In genomic region chr2:3571284-3571683, GRCh38 we compare ENCODE assay signal across 30 cellular contexts. TPM values are rescaled to one million over a fixed set of nuclear protein-coding genes. Genes with fewer than 3 reads are reported as not detected.
DNase-seq lines count a peak whose midpoint lies in the region; TF ChIP-seq lines count a peak whose summit lies in the region.
"Had no signal": no experiment of that assay in that cellular context is flagged by ENCODE, and none has a peak within 500 bp of the region (broad histone marks: within the 10 kb centered on the region; RNA-seq: fewer than 3 reads in every experiment).

No MANE protein-coding gene starts in this region.

- no peak overlapping the region for H3K4me3 Mint-ChIP-seq in glutamatergic neuron (ENCODE audit: unreplicated experiment)
- H3K4me3 Mint-ChIP-seq: activated CD8-positive, alpha-beta T cell treated with anti-CD3 and anti-CD28 coated beads for 36 hours; T-helper 17 cell had no signal

- peaks cover 12% of the 10 kb centered on the region for H3K79me2 ChIP-seq in osteoblast (ENCODE audit: insufficient read depth, low read length)

- no peak for TF ChIP-seq CTCF in glutamatergic neuron (IDR thresholded peaks at IDR 0.05; ENCODE audit: partially characterized antibody, unreplicated experiment)
- TF ChIP-seq CTCF in osteoblast (IDR thresholded peaks at IDR 0.05; ENCODE audit: extremely low read depth, low read depth, low read length): no peak

- H3K27ac Mint-ChIP-seq in glutamatergic neuron (ENCODE audit: unreplicated experiment): peak overlapping the region; percentile 43
- H3K27ac Mint-ChIP-seq: activated CD8-positive, alpha-beta T cell treated with anti-CD3 and anti-CD28 coated beads for 36 hours; activated T-helper 2 cell treated with anti-CD3 and anti-CD28 coated beads, Interferon-gamma antibody, Interleukin-2, Interleukin-4, amounts not matched to agents 10 μg/mL and 5 μg/mL and 100 μg/mL, durations not matched to agents 14 hours and 24 hours and 36 hours; T-helper 17 cell had no signal

- H3K36me3 Mint-ChIP-seq in glutamatergic neuron (ENCODE audit: unreplicated experiment): peaks cover 7% of the 10 kb centered on the region

- peaks cover 2% of the 10 kb centered on the region for H3K27me3 Mint-ChIP-seq in glutamatergic neuron (ENCODE audit: unreplicated experiment)
- H3K27me3 Mint-ChIP-seq: activated CD8-positive, alpha-beta T cell treated with anti-CD3 and anti-CD28 coated beads for 36 hours; naive B cell; T-helper 17 cell had no signal

- no peak overlapping the region for H2AFZ ChIP-seq in osteoblast (ENCODE audit: low read length)

- H3K4me1 Mint-ChIP-seq in glutamatergic neuron (ENCODE audit: low read depth, unreplicated experiment): peaks cover 24% of the 10 kb centered on the region

- H3K36me3 ChIP-seq in osteoblast (ENCODE audit: insufficient read depth, low read length): peaks cover 4% of the 10 kb centered on the region
- H3K36me3 ChIP-seq: uterus had no signal

- H3K4me2 ChIP-seq in osteoblast (ENCODE audit: insufficient read depth, low read length): no peak overlapping the region
- H3K4me2 ChIP-seq: BLaER1 had no signal

- H3K9me3 ChIP-seq in osteoblast (ENCODE audit: low read depth, low read length): no peaks in the 10 kb centered on the region
- H3K9me3 ChIP-seq: BLaER1, left ventricle myocardium inferior, psoas muscle, stomach, uterus had no signal

- no peaks in the 10 kb centered on the region for H3K27me3 ChIP-seq in osteoblast (ENCODE audit: insufficient read depth, low read length)
- H3K27me3 ChIP-seq: BLaER1, stomach, uterus had no signal

- peaks cover 14% of the 10 kb centered on the region for H3K9me3 Mint-ChIP-seq in glutamatergic neuron (ENCODE audit: unreplicated experiment)
- H3K9me3 Mint-ChIP-seq: activated CD8-positive, alpha-beta T cell treated with anti-CD3 and anti-CD28 coated beads for 36 hours; activated T-helper 2 cell treated with anti-CD3 and anti-CD28 coated beads, Interferon-gamma antibody, Interleukin-2, Interleukin-4, amounts not matched to agents 10 μg/mL and 5 μg/mL and 100 μg/mL, durations not matched to agents 14 hours and 24 hours and 36 hours had no signal

- H4K20me1 ChIP-seq in osteoblast (ENCODE audit: insufficient read depth, low read length): peaks cover 6% of the 10 kb centered on the region

- no peak overlapping the region for H3K4me3 ChIP-seq in osteoblast (ENCODE audit: insufficient read depth, low read length)
- H3K4me3 ChIP-seq: BLaER1, left ventricle myocardium inferior, psoas muscle, SK-N-MC, stomach, uterus had no signal

- H3K27ac ChIP-seq in osteoblast (ENCODE audit: low read depth, low read length): no peak overlapping the region
- H3K27ac ChIP-seq: BLaER1, left ventricle myocardium inferior, psoas muscle, SK-N-MC, stomach, uterus had no signal

- H3K4me1 ChIP-seq in osteoblast (ENCODE audit: insufficient read depth, low read length): peaks cover 3% of the 10 kb centered on the region
- H3K4me1 ChIP-seq: uterus had no signal

- DNase-seq in ELR (ENCODE audit: low read depth): peak; percentile 45
- peak; percentile 3 for DNase-seq in NCI-H226
- peak; percentile 48 for DNase-seq in amniotic epithelial cell (ENCODE audit: low read depth)
- no peak for DNase-seq in glutamatergic neuron
- DNase-seq in osteoblast (ENCODE audit: insufficient read length, low spot score, missing footprints): no peak
- no peak for DNase-seq in cerebellar nuclear complex (lab: John Stamatoyannopoulos, UW)
- DNase-seq in midbrain (lab: John Stamatoyannopoulos, UW): no peak
- DNase-seq: activated CD4-positive, alpha-beta T cell treated with anti-CD3 and anti-CD28 coated beads for 1 hour; activated CD8-positive, alpha-beta T cell treated with anti-CD3 and anti-CD28 coated beads for 36 hours; activated naive CD4-positive, alpha-beta T cell treated with anti-CD3 and anti-CD28 coated beads, Interleukin-2, amount 50 U/mL, for 16 hours; caudate nucleus; COR-L47; cortex of kidney; DMS53; effector memory CD4-positive, alpha-beta T cell; HCEC 1CT; islet precursor cell; left ventricle myocardium inferior; naive B cell; NCI-H146; NCI-H2107; occipital lobe; psoas muscle; stomach; T-helper 17 cell; uterus had no signal

RNA-seq across cellular contexts. Expression of gene RPS7, which starts 3.8 kb away (rescaled TPM):
- total RNA-seq in glutamatergic neuron (ENCODE audit: unreplicated experiment): 729 TPM
- 1,101 and 1,268 TPM in 2 replicates for total RNA-seq in osteoblast

RNA-seq across cellular contexts. Expression of gene RNASEH1, which starts 13.2 kb away (rescaled TPM):
- 34.6 TPM for total RNA-seq in glutamatergic neuron (ENCODE audit: unreplicated experiment)
- 35.9 and 39.4 TPM in 2 replicates for total RNA-seq in osteoblast

RNA-seq across cellular contexts. Expression of gene COLEC11, which starts 23.6 kb away (rescaled TPM):
- total RNA-seq in glutamatergic neuron (ENCODE audit: unreplicated experiment) (not detected), osteoblast (under 0.01 and 0.36 TPM in 2 replicates)
- total RNA-seq: activated T-helper 2 cell treated with anti-CD3 and anti-CD28 coated beads, Interferon-gamma antibody, Interleukin-2, Interleukin-4, amounts not matched to agents 10 μg/mL and 5 μg/mL and 100 μg/mL, durations not matched to agents 14 hours and 24 hours and 36 hours; LHCN-M2; T-helper 17 cell had no signal

RNA-seq across cellular contexts. Expression of gene ADI1, which starts 52.0 kb away (rescaled TPM):
- 16.0 TPM for total RNA-seq in glutamatergic neuron (ENCODE audit: unreplicated experiment)
- total RNA-seq in osteoblast: 51.3 and 55.4 TPM in 2 replicates

Comparison
In these comparisons a context has a peak if more than half of its experiments do, and no peak if none do; other contexts are left out.
1. DNase-seq: peak in ELR (single experiment), NCI-H226 (single experiment) and amniotic epithelial cell (single experiment); none in glutamatergic neuron (single experiment), osteoblast (single experiment), cerebellar nuclear complex (0 of 2) and midbrain (single experiment).